Comparison of ENCODE assay signal across 8 cellular contexts in genomic region chr2:27032495-27033252, GRCh38. TPM values are rescaled to one million over a fixed set of nuclear protein-coding genes. Genes with fewer than 3 reads are reported as not detected.
A peak's percentile ranks its signal among the peaks of the same experiment; 100 is the strongest.
DNase-seq lines count a peak whose midpoint lies in the region; ATAC-seq and TF ChIP-seq lines count a peak whose summit lies in the region.

TSS of gene TMEM214 (plus strand) at chr2:27032965. CDS start at chr2:27033016, 51 bp downstream.

- peak; percentile 81 for DNase-seq in COR-L47 (lab: John Stamatoyannopoulos, UW)
- DNase-seq in HS-5 (ENCODE audit: low read depth): peak; percentile 49
- peak; percentile 76 for DNase-seq in NOMO-1 treated with dmso at 0.1 percent for 144 hours (lab: John Stamatoyannopoulos, UW; ENCODE audit: unreplicated experiment)
- peak; percentile 14 for DNase-seq in activated CD8-positive, alpha-beta memory T cell treated with anti-CD3 and anti-CD28 coated beads, Interleukin-2, amount 50 U/mL, for 1 hour (ENCODE audit: extremely low read depth)
- DNase-seq in endothelial cell (ENCODE audit: low spot score): peak; percentile 82
- peak; percentile 87 for DNase-seq in midbrain (lab: John Stamatoyannopoulos, UW)
- peak; percentile 56 to 59 for DNase-seq in stimulated activated CD8-positive, alpha-beta memory T cell treated with anti-CD3 and anti-CD28 coated beads, Interleukin-2, amount 100 ng/mL, for 1 hour (ENCODE audit: low read depth in 2 of 2)

- no peaks in the 10 kb centered on the region for H3K9me3 Mint-ChIP-seq in endothelial cell (ENCODE audit: unreplicated experiment)

- TF ChIP-seq CTCF in endothelial cell (IDR thresholded peaks at IDR 0.05; ENCODE audit: unreplicated experiment): no peak

- H3K27me3 Mint-ChIP-seq in endothelial cell (ENCODE audit: unreplicated experiment): peaks cover 6% of the 10 kb centered on the region

- peaks cover 21% of the 10 kb centered on the region for H3K36me3 Mint-ChIP-seq in endothelial cell (ENCODE audit: low read depth, unreplicated experiment)

- peaks cover 16% of the 10 kb centered on the region for H3K4me1 Mint-ChIP-seq in endothelial cell (ENCODE audit: unreplicated experiment)

- ATAC-seq in GM19468 (IDR thresholded peaks at IDR 0.05; ENCODE audit: extremely low read depth, unreplicated experiment): peak; percentile 89

- peak within 1 kb of the TSS; percentile 91 for H3K4me3 Mint-ChIP-seq in endothelial cell (ENCODE audit: unreplicated experiment)

- H3K27ac Mint-ChIP-seq in endothelial cell (ENCODE audit: unreplicated experiment): peak within 1 kb of the TSS; percentile 27

RNA-seq across cellular contexts. Expression of gene TMEM214, which starts in this region (rescaled TPM):
- 55.3 TPM for total RNA-seq in endothelial cell (ENCODE audit: unreplicated experiment)

Comparison
In these comparisons a context has a peak if more than half of its experiments do, and no peak if none do; other contexts are left out.
1. Peak in every context shown above with its lines: DNase-seq and ATAC-seq.
2. DNase-seq: peak in every context shown above with its lines; median percentile 87 in midbrain; 82 in endothelial cell; 81 in COR-L47; 76 in NOMO-1 treated with dmso at 0.1 percent for 144 hours; 58 in stimulated activated CD8-positive, alpha-beta memory T cell treated with anti-CD3 and anti-CD28 coated beads, Interleukin-2, amount 100 ng/mL, for 1 hour; 49 in HS-5; 14 in activated CD8-positive, alpha-beta memory T cell treated with anti-CD3 and anti-CD28 coated beads, Interleukin-2, amount 50 U/mL, for 1 hour.